8 cellular contexts compared by ENCODE assay signal in genomic region chr19:53537523-53538377, GRCh38. TPM values are rescaled to one million over a fixed set of nuclear protein-coding genes. Genes with fewer than 3 reads are reported as not detected.
A peak's percentile ranks its signal among the peaks of the same experiment; 100 is the strongest.
DNase-seq lines count a peak whose midpoint lies in the region; ATAC-seq, FAIRE-seq and TF ChIP-seq lines count a peak whose summit lies in the region.

ZNF331 (plus strand) TSS chr19:53538145; CDS start chr19:53569377, 31,232 bp downstream.

- 0 out of 3 replicates have a peak, but pooled peaks cover 3% of the 10 kb centered on the region for H3K4me1 ChIP-seq in A549
- peaks cover 0 to 3% (median 0%) of the 10 kb centered on the region in 3 donors for H3K4me1 ChIP-seq in pancreas
- no peaks in the 10 kb centered on the region for H3K4me1 ChIP-seq in thyroid gland

- H3K4me3 ChIP-seq in A549 (peak within 1 kb of the TSS; percentile 56), pancreas (peak within 1 kb of the TSS; percentile 40 to 59 (median 50)), thyroid gland (replicated peaks in 1 of 3) (peak within 1 kb of the TSS; percentile 2 to 78 (median 52))

- DNase-seq in A549 (ENCODE audit: low read depth in 1 of 2, low spot score in 1 of 2), result peak; percentile 60 to 86
- DNase-seq in RPMI8226, result peak; percentile 83
- peak; percentile 90 for DNase-seq in activated naive CD4-positive, alpha-beta T cell treated with anti-CD3 and anti-CD28 coated beads, Interleukin-2, amount 50 U/mL, for 16 hours
- peak; percentile 90 for DNase-seq in Right ventricle myocardium inferior (ENCODE audit: missing footprints)
- DNase-seq in pancreas, result peak; percentile 73 to 95 (median 86)
- DNase-seq in thyroid gland, result peak; percentile 77 to 78

- no peak for TF ChIP-seq CTCF in A549 (IDR thresholded peaks at IDR 0.05)
- peak in 1 of 4 donors; percentile 24 for TF ChIP-seq CTCF in pancreas (IDR thresholded peaks at IDR 0.05)
- TF ChIP-seq CTCF in thyroid gland (IDR thresholded peaks at IDR 0.05), result peak in 5 of 6 experiments; percentile 12 to 71 (median 56)

- WGBS in A549 (ENCODE audit: missing lambda C conversion rate), result 68% methylated on average over 66 of the region's 81 CpGs
- WGBS in pancreas, 2 donors, result 58 to 61% methylated on average over 77 to 81 of the region's 81 CpGs
- 63 to 69% methylated on average over 13 to 58 of the region's 81 CpGs for WGBS in thyroid gland, 2 donors

- ATAC-seq in A549 (peak; percentile 84 to 88), GM18861 (IDR thresholded peaks at IDR 0.05; ENCODE audit: unreplicated experiment) (peak; percentile 54), HG03139 (IDR thresholded peaks at IDR 0.05; ENCODE audit: unreplicated experiment) (peak; percentile 65), Right ventricle myocardium inferior (peak; percentile 92), pancreas (peak; percentile 84 to 92 (median 88))

- H3K9me3 ChIP-seq in A549 (peaks cover 24% of the 10 kb centered on the region), pancreas (no peaks in the 10 kb centered on the region), thyroid gland (no peaks in the 10 kb centered on the region)

- POLR2A ChIA-PET in A549 (lab: Yijun Ruan, JAX), result interaction anchor here (1.6 kb wide), 1 partner anchor 17 kb away, joined by 4 read pairs; no protein-coding TSS in a partner anchor

- TF ChIP-seq RAD21 in A549 (conservative IDR thresholded peaks at IDR 0.05 in 1 of 2, IDR thresholded peaks at IDR 0.05 in 1 of 2), result no peak

- intact Hi-C loops in Right ventricle myocardium inferior (cut with DNase I), result no loop called here
- intact Hi-C loops in pancreas (cut with DNase I), result no loop called here
- intact Hi-C loops in thyroid gland (cut with DNase I), result no loop called here

- H3K27ac ChIP-seq in A549, result peak within 1 kb of the TSS; percentile 68 to 87
- peak within 1 kb of the TSS; percentile 40 to 77 (median 76) for H3K27ac ChIP-seq in pancreas
- H3K27ac ChIP-seq in thyroid gland, result peak within 1 kb of the TSS; percentile 78 to 85 (median 78)

- CTCF ChIA-PET in A549 (lab: Yijun Ruan, JAX), result no interaction called here

- no peak for TF ChIP-seq EP300 in A549 (IDR thresholded peaks at IDR 0.05)

- no peak for FAIRE-seq in A549 (lab: Jason Lieb, UNC)
- no peak for FAIRE-seq in pancreas (lab: Jason Lieb, UNC)

- H3K36me3 ChIP-seq in pancreas (no peaks in the 10 kb centered on the region), thyroid gland (no peaks in the 10 kb centered on the region)

- peak within 1 kb of the TSS; percentile 69 for H3K4me2 ChIP-seq in A549

- no peaks in the 10 kb centered on the region for H3K27me3 ChIP-seq in pancreas
- no peaks in the 10 kb centered on the region for H3K27me3 ChIP-seq in thyroid gland

- TF ChIP-seq POLR2A in A549 (IDR thresholded peaks at IDR 0.05; ENCODE audit: low read length) (peak; percentile 50), thyroid gland (IDR thresholded peaks at IDR 0.05) (peak in 1 of 2 donors; percentile 79)

TF ChIP-seq in A549, 52 proteins besides CTCF, POLR2A, EP300 and RAD21:
- TF ChIP-seq ATOH8 (CRISPR knock-in tag; IDR thresholded peaks at IDR 0.05; ENCODE audit: low read depth) (peak; percentile 14; the same call in 1 of the 2 replicates), FOSL2 (IDR thresholded peaks at IDR 0.05) (no peak), FOSL2 (CRISPR knock-in tag; IDR thresholded peaks at IDR 0.05) (peak; percentile 50; the same call in 1 of the 2 replicates), TP53 (CRISPR knock-in tag; IDR thresholded peaks at IDR 0.05) (peak; percentile 30; the same call in 1 of the 2 replicates), BCL3 (IDR thresholded peaks at IDR 0.05) (no peak), E2F6 (IDR thresholded peaks at IDR 0.05; ENCODE audit: borderline replicate concordance, low read depth) (peak; percentile 65), RNF2 (IDR thresholded peaks at IDR 0.05; ENCODE audit: borderline replicate concordance, low read depth) (no peak), BHLHE40 (IDR thresholded peaks at IDR 0.05; ENCODE audit: low read depth, low read length) (0 out of 2 replicates have a peak, but pooled peaks have one; percentile 7), MAX (IDR thresholded peaks at IDR 0.05) (peak; percentile 98), JUN (IDR thresholded peaks at IDR 0.05) (peak in 1 of 2 experiments; percentile 62; a peak in 2 of 5 replicates), USF2 (IDR thresholded peaks at IDR 0.05) (peak; percentile 73), RFX5 (IDR thresholded peaks at IDR 0.05) (no peak), HOXB5 (CRISPR knock-in tag; IDR thresholded peaks at IDR 0.05) (peak; percentile 41; the same call in 1 of the 2 replicates), NPAS2 (CRISPR knock-in tag; IDR thresholded peaks at IDR 0.05; ENCODE audit: borderline replicate concordance) (peak; percentile 83; the same call in 1 of the 2 replicates), CBX2 (IDR thresholded peaks at IDR 0.05; ENCODE audit: borderline replicate concordance, low read depth) (no peak), HOXB13 (CRISPR knock-in tag; IDR thresholded peaks at IDR 0.05; ENCODE audit: low read depth) (peak; percentile 36; the same call in 1 of the 2 replicates), FOXS1 (CRISPR knock-in tag; IDR thresholded peaks at IDR 0.05) (no peak), MYC (IDR thresholded peaks at IDR 0.05; ENCODE audit: borderline replicate concordance, low read length) (peak; percentile 90)
TF ChIP-seq in A549: peak in this region for 12.

RNA-seq across cellular contexts. Expression of gene ZNF331, which starts in this region (rescaled TPM):
- polyA plus RNA-seq in A549 (2011; rRNA removed) (18.1 and 19.2 TPM in 2 replicates), A549 (2017; fragmentation: RNase III; extraction: RNeasy Plus Mini Kit Qiagen cat#74134 plus additional on column Dnase treatment) (14.5 to 16.3 TPM (median 16.0 TPM) in 3 replicates), pancreas (10 to 100 TPM; 14.3 to 14.5 TPM)
- polyA plus RNA-seq in A549 (2012; cell fraction: cytosol; rRNA removed), result 17.2 and 20.1 TPM in 2 replicates
- 75.8 and 108 TPM in 2 replicates for polyA plus RNA-seq in A549 (2012; cell fraction: nucleus; rRNA removed)
- 17.1 and 20.7 TPM in 2 replicates for polyA minus RNA-seq in A549 (2011; rRNA and poly(A)+ RNA removed)
- total RNA-seq in Right ventricle myocardium inferior (9.3 TPM), pancreas (10 to 100 TPM in 5 of 6 donors, 1 to 10 TPM in 1; 9.4 to 13.2 (median 11.3) TPM), thyroid gland (10 to 100 TPM; 31.0 to 52.5 (median 38.2) TPM)

Comparison
In these comparisons a context has a peak if more than half of its experiments do, and no peak if none do; other contexts are left out.
1. Peak in every context shown above with its lines: DNase-seq, ATAC-seq, H3K4me3 ChIP-seq and H3K27ac ChIP-seq.